Comparison of ENCODE assay signal across 25 cellular contexts in the genomic region with DNA sequence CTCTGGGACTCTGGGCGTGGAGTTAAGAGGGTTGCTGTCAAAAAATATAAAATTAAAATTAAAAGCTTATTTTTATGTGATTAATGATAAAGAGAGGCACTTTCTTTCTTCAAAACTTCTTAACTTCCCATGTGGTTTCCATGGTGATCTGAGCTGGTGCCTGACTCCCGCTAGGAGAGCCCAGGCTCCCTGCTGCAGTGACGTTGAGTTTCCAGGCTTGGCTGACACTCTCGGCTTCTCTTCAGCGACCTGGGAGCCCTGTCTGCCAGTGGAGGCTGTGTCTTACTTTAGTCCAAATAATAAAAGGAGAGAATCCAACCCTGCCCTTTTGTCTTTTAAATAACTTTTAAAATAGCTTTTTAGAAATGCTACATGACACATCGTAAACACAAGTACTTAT.
"Had no signal": no experiment of that assay in that cellular context is flagged by ENCODE, and none has a peak within 500 bp of the region (broad histone marks: within the 10 kb centered on the region; RNA-seq: fewer than 3 reads in every experiment).

No MANE protein-coding gene starts in this region.

- H3K4me3 ChIP-seq: cardiac muscle cell, K562 had no signal

- ATAC-seq: activated T-helper 17 cell treated with anti-CD3 and anti-CD28 coated beads, Interleukin-2, amount 50 U/mL, for 72 hours; K562; PC-3; T-helper 17 cell had no signal

- DNase-seq: activated CD4-positive, alpha-beta memory T cell treated with anti-CD3 and anti-CD28 coated beads, Interleukin-2, amount 10 ng/mL, durations not matched to agents 7 days and 5 days; activated CD4-positive, alpha-beta T cell treated with anti-CD3 and anti-CD28 coated beads, Interleukin-2, amount 50 U/mL, for 1 hour; activated CD4-positive, CD25-positive, alpha-beta regulatory T cell; activated gamma-delta T cell treated with Interleukin-2 at 50 U/mL for 16 hours; activated naive CD4-positive, alpha-beta T cell treated with anti-CD3 and anti-CD28 coated beads, Interleukin-2, amount 10 ng/mL, durations not matched to agents 7 days and 5 days; activated naive CD8-positive, alpha-beta T cell treated with anti-CD3 and anti-CD28 coated beads for 36 hours; activated T-cell treated with anti-CD3 and anti-CD28 coated beads for 4 hours; activated T-cell treated with anti-CD3 and anti-CD28 coated beads, Interleukin-2, amount 50 U/mL, for 48 hours; brain microvascular endothelial cell; Karpas-422; NCI-H1105 treated with DMSO at 0.1 percent for 48 hours; NCI-H1436 treated with DMSO at 0.1 percent for 48 hours; NCI-H187 treated with DMSO at 0.1 percent for 48 hours; NCI-H2081 treated with DMSO at 0.1 percent for 48 hours; NCI-H2171 treated with DMSO at 0.1 percent for 48 hours; NCI-H226; NCI-H526; PC-3; SIG-M5; T-helper 17 cell; T-helper 9 cell had no signal

- H3K27me3 ChIP-seq: brain microvascular endothelial cell, cardiac muscle cell had no signal

- H3K36me3 ChIP-seq: brain microvascular endothelial cell, cardiac muscle cell had no signal

- H3K27ac ChIP-seq: brain microvascular endothelial cell, cardiac muscle cell, VCaP had no signal
